8 cellular contexts compared by ENCODE assay signal in the genomic region with DNA sequence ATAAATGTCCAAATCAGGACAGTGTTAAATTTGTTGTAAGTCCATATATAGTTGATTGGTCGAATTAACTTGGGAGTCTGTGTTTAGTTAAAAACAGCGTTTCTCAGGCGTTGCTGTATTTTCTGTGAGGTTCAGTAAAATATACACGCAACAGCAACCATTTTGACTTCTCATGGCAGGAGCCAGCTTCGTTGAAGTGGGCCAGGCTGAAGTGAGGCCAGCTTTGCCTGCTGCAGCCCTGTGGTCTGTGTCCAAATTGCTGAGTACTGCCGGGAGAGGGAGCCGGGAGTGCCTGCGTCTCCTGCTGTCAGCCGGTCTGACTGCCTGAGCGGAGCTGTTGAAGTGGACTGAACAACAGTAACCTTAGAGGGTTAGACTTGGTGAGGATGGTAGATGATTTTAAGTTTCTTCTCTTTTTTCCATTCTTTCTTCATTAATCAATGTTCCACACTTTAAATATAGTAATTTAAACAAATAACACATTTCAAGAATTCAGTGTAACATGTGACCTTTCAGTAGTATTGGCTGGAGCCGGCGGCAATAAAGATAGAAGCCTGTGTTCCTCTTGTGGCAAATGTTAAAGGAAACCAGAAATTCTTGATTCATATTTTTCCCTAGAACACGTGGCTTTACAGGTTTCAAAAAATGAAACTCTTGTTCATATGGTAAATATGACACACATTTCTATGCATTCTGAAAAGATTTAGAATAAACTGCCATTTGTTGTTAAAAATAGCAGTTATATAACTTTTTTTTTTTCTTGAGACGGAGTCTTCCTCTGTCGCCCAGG. TPM values are rescaled to one million over a fixed set of nuclear protein-coding genes. Genes with fewer than 3 reads are reported as not detected.
A peak's percentile ranks its signal among the peaks of the same experiment; 100 is the strongest.
DNase-seq lines count a peak whose midpoint lies in the region; ATAC-seq and TF ChIP-seq lines count a peak whose summit lies in the region.

No MANE protein-coding gene starts in this region.

- ATAC-seq in body of pancreas (peak; percentile 96), gastrocnemius medialis (peak; percentile 91), HG02970 (IDR thresholded peaks at IDR 0.05; ENCODE audit: low FRiP score, unreplicated experiment) (no peak), HG02840 (IDR thresholded peaks at IDR 0.05; ENCODE audit: low FRiP score, unreplicated experiment) (no peak)

- peaks cover 35% of the 10 kb centered on the region for H3K4me1 Mint-ChIP-seq in T-helper 2 cell treated with Interferon-gamma antibody and Interleukin-4, amounts not matched to agents 5 μg/mL and 100 μg/mL, for 36 hours (ENCODE audit: low read depth)

- WGBS in body of pancreas, 2 donors = 14% methylated on average over 15 of the region's 15 CpGs

- no peaks in the 10 kb centered on the region for H3K9me3 Mint-ChIP-seq in T-helper 2 cell treated with Interferon-gamma antibody and Interleukin-4, amounts not matched to agents 5 μg/mL and 100 μg/mL, for 36 hours

- intact Hi-C loops in body of pancreas (cut with DNase I) (no loop called here), gastrocnemius medialis (cut with DNase I; ENCODE audit: low total_unique reads) (loop anchor here (1.0 to 2.0 kb wide), 4 partner anchors 37 to 89 kb away; no protein-coding TSS in a partner anchor)

- peak; percentile 82 for DNase-seq in LNCaP clone FGC (ENCODE audit: low read depth)
- DNase-seq in body of pancreas = peak; percentile 81 to 92 (median 92)
- peak; percentile 63 to 64 for DNase-seq in hippocampal formation (lab: John Stamatoyannopoulos, UW)
- DNase-seq in gastrocnemius medialis = peak; percentile 86 to 93
- DNase-seq in T-helper 2 cell treated with Interferon-gamma antibody and Interleukin-4, amounts not matched to agents 5 μg/mL and 100 μg/mL, for 36 hours (ENCODE audit: low spot score) = no peak

- H3K4me3 Mint-ChIP-seq in T-helper 2 cell treated with Interferon-gamma antibody and Interleukin-4, amounts not matched to agents 5 μg/mL and 100 μg/mL, for 36 hours = no peak overlapping the region

- H3K27me3 Mint-ChIP-seq in T-helper 2 cell treated with Interferon-gamma antibody and Interleukin-4, amounts not matched to agents 5 μg/mL and 100 μg/mL, for 36 hours (ENCODE audit: low read depth) = no peaks in the 10 kb centered on the region

- no peak overlapping the region for H3K4me3 ChIP-seq in BLaER1 treated with 17β-estradiol and CSF1 and Interleukin-3, amounts not matched to agents 10 nM and 100 nM
- no peak overlapping the region for H3K4me3 ChIP-seq in LNCaP clone FGC (ENCODE audit: low read depth, low read length)
- H3K4me3 ChIP-seq in body of pancreas = no peak overlapping the region
- peak overlapping the region in 3 of 4 donors; percentile 12 to 33 (median 22) for H3K4me3 ChIP-seq in gastrocnemius medialis

- peaks cover 2 to 100% (median 32%) of the 10 kb centered on the region in 11 experiments; a peak in 18 of 22 replicates for H4K20me1 ChIP-seq in BLaER1 treated with 17β-estradiol and CSF1 and Interleukin-3, amounts not matched to agents 10 nM and 100 nM

- peak overlapping the region; percentile 91 to 100 (median 98) for H3K4me2 ChIP-seq in BLaER1 treated with 17β-estradiol and CSF1 and Interleukin-3, amounts not matched to agents 10 nM and 100 nM

- peaks cover 0 to 31% (median 13%) of the 10 kb centered on the region in 11 experiments; a peak in 12 of 22 replicates for H3K27me3 ChIP-seq in BLaER1 treated with 17β-estradiol and CSF1 and Interleukin-3, amounts not matched to agents 10 nM and 100 nM
- H3K27me3 ChIP-seq in body of pancreas (no peaks in the 10 kb centered on the region), gastrocnemius medialis (no peaks in the 10 kb centered on the region)

- H3K36me3 Mint-ChIP-seq in T-helper 2 cell treated with Interferon-gamma antibody and Interleukin-4, amounts not matched to agents 5 μg/mL and 100 μg/mL, for 36 hours (ENCODE audit: low read depth) = peaks cover 28% of the 10 kb centered on the region

- H3K9me3 ChIP-seq in BLaER1 treated with 17β-estradiol and CSF1 and Interleukin-3, amounts not matched to agents 10 nM and 100 nM (replicated peaks in 1 of 11) = no peaks in the 10 kb centered on the region
- no peaks in the 10 kb centered on the region for H3K9me3 ChIP-seq in body of pancreas
- H3K9me3 ChIP-seq in gastrocnemius medialis = no peaks in the 10 kb centered on the region

- peak overlapping the region in 9 of 11 experiments; percentile 8 to 53 (median 23); a peak in 11 of 22 replicates for H3K9ac ChIP-seq in BLaER1 treated with 17β-estradiol and CSF1 and Interleukin-3, amounts not matched to agents 10 nM and 100 nM

- TF ChIP-seq CTCF in LNCaP clone FGC (IDR thresholded peaks at IDR 0.05; ENCODE audit: control insufficient read depth, extremely low read depth, insufficient read depth) (peak; percentile 69), body of pancreas (IDR thresholded peaks at IDR 0.05) (peak; percentile 30 to 87 (median 84)), gastrocnemius medialis (IDR thresholded peaks at IDR 0.05 in 4 of 5, conservative IDR thresholded peaks at IDR 0.05 in 1 of 5) (peak; percentile 21 to 61 (median 52))

- no peak overlapping the region for H3K27ac Mint-ChIP-seq in T-helper 2 cell treated with Interferon-gamma antibody and Interleukin-4, amounts not matched to agents 5 μg/mL and 100 μg/mL, for 36 hours

- H3K36me3 ChIP-seq in BLaER1 treated with 17β-estradiol and CSF1 and Interleukin-3, amounts not matched to agents 10 nM and 100 nM = peaks cover 0 to 22% (median 5%) of the 10 kb centered on the region in 11 experiments; a peak in 8 of 22 replicates
- H3K36me3 ChIP-seq in body of pancreas (replicated peaks in 1 of 2; ENCODE audit: insufficient read depth in 1 of 2, low read depth in 2 of 2) (no peaks in the 10 kb centered on the region), gastrocnemius medialis (no peaks in the 10 kb centered on the region)

- peak overlapping the region in 9 of 11 experiments; percentile 16 to 78 (median 52); a peak in 15 of 22 replicates for H3K27ac ChIP-seq in BLaER1 treated with 17β-estradiol and CSF1 and Interleukin-3, amounts not matched to agents 10 nM and 100 nM
- H3K27ac ChIP-seq in body of pancreas (peak overlapping the region; percentile 2 to 76 (median 66)), gastrocnemius medialis (peak overlapping the region; percentile 77 to 89 (median 82))

- peaks cover 87 to 100% (median 100%) of the 10 kb centered on the region in 10 experiments for H3K4me1 ChIP-seq in BLaER1 treated with 17β-estradiol and CSF1 and Interleukin-3, amounts not matched to agents 10 nM and 100 nM
- H3K4me1 ChIP-seq in body of pancreas (peaks cover 20% of the 10 kb centered on the region), gastrocnemius medialis (peaks cover 19 to 42% of the 10 kb centered on the region in 2 donors)

- in situ Hi-C loops in gastrocnemius medialis (cut with MboI; ENCODE audit: low sequenced_read_pairs in 4 of 4) = no loop called here

- TF ChIP-seq POLR2A in body of pancreas (IDR thresholded peaks at IDR 0.05) (peak in 1 of 3 donors; percentile 31), gastrocnemius medialis (IDR thresholded peaks at IDR 0.05) (peak; percentile 25 to 38)

RNA-seq across cellular contexts. Expression of gene ZNF750, which starts 37.0 kb away (rescaled TPM):
- total RNA-seq in body of pancreas = not detected
- 10 to 100 TPM in 2 of 4 donors, 1 to 10 TPM in 2; 2.5 to 17.8 (median 11.7) TPM for total RNA-seq in gastrocnemius medialis

Comparison
In these comparisons a context has a peak if more than half of its experiments do, and no peak if none do; other contexts are left out.
1. H3K4me3 ChIP-seq: peak in gastrocnemius medialis (3 of 4); none in BLaER1 treated with 17β-estradiol and CSF1 and Interleukin-3, amounts not matched to agents 10 nM and 100 nM (0 of 10), LNCaP clone FGC (single experiment) and body of pancreas (0 of 2).
2. ATAC-seq: peak in body of pancreas (single experiment) and gastrocnemius medialis (2 of 2); none in HG02970 (single experiment) and HG02840 (single experiment).
3. Peak in every context shown above with its lines, with median percentiles within 50 percentile points of each other: H3K27ac ChIP-seq and CTCF ChIP-seq.